In genomic region chr19:35135389-35135909, GRCh38 we compare ENCODE assay signal across 8 cellular contexts. TPM values are rescaled to one million over a fixed set of nuclear protein-coding genes. Genes with fewer than 3 reads are reported as not detected.
DNase-seq lines count a peak whose midpoint lies in the region; ATAC-seq and TF ChIP-seq lines count a peak whose summit lies in the region.

No MANE protein-coding gene starts in this region.

- H4K20me1 ChIP-seq in osteoblast (ENCODE audit: insufficient read depth, low read length), result no peaks in the 10 kb centered on the region

- peak; percentile 86 for TF ChIP-seq CTCF in RWPE2 (IDR thresholded peaks at IDR 0.05; ENCODE audit: poor library complexity, severe bottlenecking)
- TF ChIP-seq CTCF in osteoblast (IDR thresholded peaks at IDR 0.05; ENCODE audit: extremely low read depth, low read depth, low read length), result peak; percentile 84
- peak; percentile 91 to 97 (median 91) for TF ChIP-seq CTCF in vagina (IDR thresholded peaks at IDR 0.05)

- H3K4me2 ChIP-seq in osteoblast (ENCODE audit: insufficient read depth, low read length), result peak overlapping the region; percentile 32

- H3K79me2 ChIP-seq in osteoblast (ENCODE audit: insufficient read depth, low read length), result no peaks in the 10 kb centered on the region

- DNase-seq in D341Med (ENCODE audit: low spot score), result peak; percentile 89
- DNase-seq in RWPE2 (ENCODE audit: low spot score), result no peak
- DNase-seq in activated naive CD4-positive, alpha-beta T cell treated with anti-CD3 and anti-CD28 coated beads for 36 hours, result peak; percentile 79
- DNase-seq in glomerular visceral epithelial cell (ENCODE audit: extremely low spot score), result peak; percentile 64
- DNase-seq in osteoblast (ENCODE audit: insufficient read length, low spot score, missing footprints), result peak; percentile 99
- no peak for DNase-seq in vagina (ENCODE audit: extremely low spot score in 2 of 2)

- no peaks in the 10 kb centered on the region for H3K36me3 Mint-ChIP-seq in activated naive CD4-positive, alpha-beta T cell treated with anti-CD3 and anti-CD28 coated beads for 36 hours (ENCODE audit: low read depth)

- peaks cover 2% of the 10 kb centered on the region for H3K9me3 Mint-ChIP-seq in activated naive CD4-positive, alpha-beta T cell treated with anti-CD3 and anti-CD28 coated beads for 36 hours

- H2AFZ ChIP-seq in osteoblast (ENCODE audit: low read length), result no peak overlapping the region

- no peak for TF ChIP-seq POLR2A in vagina (IDR thresholded peaks at IDR 0.05)

- peaks cover 5% of the 10 kb centered on the region; the same call in 1 of the 2 replicates for H3K4me1 ChIP-seq in HUES48 (ENCODE audit: control insufficient read depth, insufficient read depth, low read length)
- no peaks in the 10 kb centered on the region for H3K4me1 ChIP-seq in RWPE2 (ENCODE audit: insufficient read depth, poor library complexity, severe bottlenecking)
- H3K4me1 ChIP-seq in osteoblast (ENCODE audit: insufficient read depth, low read length), result peaks cover 14% of the 10 kb centered on the region
- peaks cover 54% of the 10 kb centered on the region for H3K4me1 ChIP-seq in vagina

- intact Hi-C loops in activated naive CD4-positive, alpha-beta T cell treated with anti-CD3 and anti-CD28 coated beads for 36 hours (cut with micrococcal nuclease), result loop anchor here (1.0 kb wide), 2 partner anchors 68 to 91 kb away; no protein-coding TSS in a partner anchor
- intact Hi-C loops in vagina (cut with DNase I), result loop anchor here (2.0 kb wide), 1 partner anchor 21 kb away; the partner anchor contains the start of gene FXYD3

- H3K4me3 Mint-ChIP-seq in activated naive CD4-positive, alpha-beta T cell treated with anti-CD3 and anti-CD28 coated beads for 36 hours, result no peak overlapping the region

- ATAC-seq in RWPE2 (ENCODE audit: low read depth) (peak; percentile 83), GM21529 (IDR thresholded peaks at IDR 0.05; ENCODE audit: unreplicated experiment) (no peak)

- no peaks in the 10 kb centered on the region for H3K27me3 Mint-ChIP-seq in activated naive CD4-positive, alpha-beta T cell treated with anti-CD3 and anti-CD28 coated beads for 36 hours (ENCODE audit: low read depth)

- H3K27me3 ChIP-seq in HUES48 (ENCODE audit: control insufficient read depth, insufficient read depth, low read length) (peaks cover 4% of the 10 kb centered on the region; the same call in 1 of the 2 replicates), RWPE2 (ENCODE audit: insufficient read depth, poor library complexity, severe bottlenecking) (no peaks in the 10 kb centered on the region), osteoblast (ENCODE audit: insufficient read depth, low read length) (peaks cover 32% of the 10 kb centered on the region), vagina (no peaks in the 10 kb centered on the region)

- H3K9me3 ChIP-seq in HUES48 (ENCODE audit: control insufficient read depth, insufficient read depth, low read length) (no peaks in the 10 kb centered on the region), RWPE2 (ENCODE audit: severe bottlenecking) (no peaks in the 10 kb centered on the region), osteoblast (ENCODE audit: low read depth, low read length) (no peaks in the 10 kb centered on the region), vagina (no peaks in the 10 kb centered on the region)

- CTCF ChIA-PET in activated naive CD4-positive, alpha-beta T cell treated with anti-CD3 and anti-CD28 coated beads for 36 hours (lab: Charles Lee), result interaction anchor here (0.6 to 3.5 kb wide), 13 partner anchors 10 to 298 kb away, joined by 3 to 35 read pairs (median 4); no protein-coding TSS in a partner anchor

- H3K27ac Mint-ChIP-seq in activated naive CD4-positive, alpha-beta T cell treated with anti-CD3 and anti-CD28 coated beads for 36 hours, result no peak overlapping the region

- no peaks in the 10 kb centered on the region for H3K4me1 Mint-ChIP-seq in activated naive CD4-positive, alpha-beta T cell treated with anti-CD3 and anti-CD28 coated beads for 36 hours (ENCODE audit: low read depth)

- H3K27ac ChIP-seq in HUES48 (ENCODE audit: low read depth, low read length) (no peak overlapping the region), RWPE2 (ENCODE audit: poor library complexity, severe bottlenecking) (no peak overlapping the region), osteoblast (ENCODE audit: low read depth, low read length) (no peak overlapping the region), vagina (peak overlapping the region; percentile 96)

- H3K36me3 ChIP-seq in HUES48 (ENCODE audit: control insufficient read depth, insufficient read depth, low read length) (no peaks in the 10 kb centered on the region), RWPE2 (ENCODE audit: low read depth) (no peaks in the 10 kb centered on the region), osteoblast (ENCODE audit: insufficient read depth, low read length) (no peaks in the 10 kb centered on the region), vagina (no peaks in the 10 kb centered on the region)

- H3K9ac ChIP-seq in HUES48 (ENCODE audit: low read depth, low read length), result no peak overlapping the region

- H3K4me3 ChIP-seq in HUES48 (ENCODE audit: low read depth, low read length), result peak overlapping the region; percentile 23; the same call in 1 of the 2 replicates
- no peak overlapping the region for H3K4me3 ChIP-seq in RWPE2 (ENCODE audit: severe bottlenecking)
- H3K4me3 ChIP-seq in osteoblast (ENCODE audit: insufficient read depth, low read length), result peak overlapping the region; percentile 37
- H3K4me3 ChIP-seq in vagina, result peak overlapping the region; percentile 41 to 52

RNA-seq across cellular contexts. Expression of gene LGI4, which starts 0.6 kb away (rescaled TPM):
- total RNA-seq in activated naive CD4-positive, alpha-beta T cell treated with anti-CD3 and anti-CD28 coated beads for 36 hours, result 1 to 10 TPM; 1.1 to 1.7 TPM
- 0.59 and 0.72 TPM in 2 replicates for total RNA-seq in osteoblast
- 32.9 TPM for total RNA-seq in vagina

RNA-seq across cellular contexts. Expression of gene FXYD1, which starts 3.2 kb away (rescaled TPM):
- total RNA-seq in activated naive CD4-positive, alpha-beta T cell treated with anti-CD3 and anti-CD28 coated beads for 36 hours, result 1 to 10 TPM; 3.3 to 3.4 TPM
- total RNA-seq in osteoblast (not detected in 2 replicates), vagina (135 TPM)

RNA-seq across cellular contexts. Expression of gene FXYD7, which starts 7.6 kb away (rescaled TPM):
- total RNA-seq in activated naive CD4-positive, alpha-beta T cell treated with anti-CD3 and anti-CD28 coated beads for 36 hours, result 1 to 10 TPM in 1 of 2 experiments, under 1 TPM in 1; 0.54 to 1.2 TPM
- total RNA-seq in osteoblast (not detected in 2 replicates), vagina (3.4 TPM)

RNA-seq across cellular contexts. Expression of gene FXYD5, which starts 19.1 kb away (rescaled TPM):
- total RNA-seq in activated naive CD4-positive, alpha-beta T cell treated with anti-CD3 and anti-CD28 coated beads for 36 hours, result 100 to 1,000 TPM; 289 to 294 TPM
- total RNA-seq in osteoblast (29.0 and 32.4 TPM in 2 replicates), vagina (144 TPM)

RNA-seq across cellular contexts. Expression of gene FXYD3, which starts 19.8 kb away (rescaled TPM):
- total RNA-seq in activated naive CD4-positive, alpha-beta T cell treated with anti-CD3 and anti-CD28 coated beads for 36 hours, result not detected
- total RNA-seq in osteoblast (not detected in 2 replicates), vagina (788 TPM)

Comparison
In these comparisons a context has a peak if more than half of its experiments do, and no peak if none do; other contexts are left out.
1. DNase-seq: peak in D341Med (single experiment), activated naive CD4-positive, alpha-beta T cell treated with anti-CD3 and anti-CD28 coated beads for 36 hours (single experiment), glomerular visceral epithelial cell (single experiment) and osteoblast (single experiment); none in RWPE2 (single experiment) and vagina (0 of 2).
2. RNA of gene LGI4, which starts 0.6 kb away (total RNA-seq): 32.9 TPM in vagina (single experiment); 1.1 to 1.7 TPM in activated naive CD4-positive, alpha-beta T cell treated with anti-CD3 and anti-CD28 coated beads for 36 hours and 0.59 to 0.72 TPM in osteoblast; every median in the first group is over 10 times any median in the second.
3. RNA of gene FXYD1, which starts 3.2 kb away (total RNA-seq): 135 TPM in vagina (single experiment); 3.3 to 3.4 TPM in activated naive CD4-positive, alpha-beta T cell treated with anti-CD3 and anti-CD28 coated beads for 36 hours and not detected in osteoblast; every median in the first group is over 10 times any median in the second.
4. Peak in every context shown above with its lines, with median percentiles within 50 percentile points of each other: CTCF ChIP-seq.